ENCODE assay signal across 13 cellular contexts in genomic region chr21:28110074-28110473, GRCh38.
DNase-seq lines count a peak whose midpoint lies in the region; ATAC-seq and TF ChIP-seq lines count a peak whose summit lies in the region.
"Had no signal": no experiment of that assay in that cellular context is flagged by ENCODE, and none has a peak within 500 bp of the region (broad histone marks: within the 10 kb centered on the region; RNA-seq: fewer than 3 reads in every experiment).

No MANE protein-coding gene starts in this region.

- intact Hi-C loops in left ventricle myocardium inferior (cut with micrococcal nuclease) (no loop called here), right cardiac atrium (cut with DNase I) (no loop called here)

- H3K27ac Mint-ChIP-seq in mesothelial cell of epicardium = peak overlapping the region; percentile 80
- H3K27ac Mint-ChIP-seq: CD4-positive, CD25-positive, alpha-beta regulatory T cell had no signal

- H3K79me2 ChIP-seq in smooth muscle cell (ENCODE audit: low read depth) = no peaks in the 10 kb centered on the region

- no peaks in the 10 kb centered on the region for H4K20me1 ChIP-seq in smooth muscle cell (ENCODE audit: low read depth)
- H4K20me1 ChIP-seq: BLaER1 treated with 17β-estradiol and CSF1 and Interleukin-3, amounts not matched to agents 10 nM and 100 nM had no signal

- DNase-seq in left ventricle myocardium inferior (no peak), right cardiac atrium (no peak), mesothelial cell of epicardium (ENCODE audit: low spot score in 2 of 2, unreplicated experiment in 2 of 2) (no peak), smooth muscle cell (lab: John Stamatoyannopoulos, UW; ENCODE audit: unreplicated experiment) (no peak), KG1 (lab: John Stamatoyannopoulos, UW) (no peak), T-helper 9 cell (no peak), DMS53 (lab: John Stamatoyannopoulos, UW) (no peak)
- DNase-seq: 8988T; AML-193; CD4-positive, CD25-positive, alpha-beta regulatory T cell; GM23248; H7 had no signal

- peaks cover 5% of the 10 kb centered on the region for H3F3A ChIP-seq in smooth muscle cell (ENCODE audit: low read depth)

- H3K27me3 ChIP-seq in left ventricle myocardium inferior (ENCODE audit: low read depth) (no peaks in the 10 kb centered on the region), right cardiac atrium (ENCODE audit: control insufficient read depth, insufficient read depth) (no peaks in the 10 kb centered on the region), smooth muscle cell (ENCODE audit: low read depth) (no peaks in the 10 kb centered on the region)
- H3K27me3 ChIP-seq: BLaER1 treated with 17β-estradiol and CSF1 and Interleukin-3, amounts not matched to agents 10 nM and 100 nM had no signal

- H3K4me3 ChIP-seq in left ventricle myocardium inferior (no peak overlapping the region), right cardiac atrium (ENCODE audit: low read length) (no peak overlapping the region), smooth muscle cell (no peak overlapping the region)
- H3K4me3 ChIP-seq: BLaER1 treated with 17β-estradiol and CSF1 and Interleukin-3, amounts not matched to agents 10 nM and 100 nM; GM23248 had no signal

- peaks cover 52% of the 10 kb centered on the region for H3K4me1 Mint-ChIP-seq in mesothelial cell of epicardium
- H3K4me1 Mint-ChIP-seq: CD4-positive, CD25-positive, alpha-beta regulatory T cell had no signal

- peaks cover 11% of the 10 kb centered on the region for H3K36me3 Mint-ChIP-seq in mesothelial cell of epicardium
- H3K36me3 Mint-ChIP-seq: CD4-positive, CD25-positive, alpha-beta regulatory T cell had no signal

- ATAC-seq in right cardiac atrium = no peak

- H3K4me1 ChIP-seq in left ventricle myocardium inferior = peaks cover 18% of the 10 kb centered on the region
- H3K4me1 ChIP-seq in right cardiac atrium (ENCODE audit: control insufficient read depth, insufficient read depth, low read length) = peaks cover 3% of the 10 kb centered on the region
- peaks cover 4% of the 10 kb centered on the region for H3K4me1 ChIP-seq in smooth muscle cell (ENCODE audit: low read depth)
- H3K4me1 ChIP-seq: BLaER1 treated with 17β-estradiol and CSF1 and Interleukin-3, amounts not matched to agents 10 nM and 100 nM had no signal

- no peak overlapping the region for H3K4me3 Mint-ChIP-seq in mesothelial cell of epicardium
- H3K4me3 Mint-ChIP-seq: CD4-positive, CD25-positive, alpha-beta regulatory T cell had no signal

- H3K27me3 Mint-ChIP-seq in mesothelial cell of epicardium (ENCODE audit: low read depth) = no peaks in the 10 kb centered on the region

- H3K4me2 ChIP-seq in smooth muscle cell = no peak overlapping the region
- H3K4me2 ChIP-seq: BLaER1 treated with 17β-estradiol and CSF1 and Interleukin-3, amounts not matched to agents 10 nM and 100 nM had no signal

- H3K9me3 Mint-ChIP-seq in mesothelial cell of epicardium = peaks cover 8% of the 10 kb centered on the region

- peak overlapping the region; percentile 84 for H3K27ac ChIP-seq in left ventricle myocardium inferior (replicated peaks)
- H3K27ac ChIP-seq in right cardiac atrium (ENCODE audit: low read length) = no peak overlapping the region
- H3K27ac ChIP-seq in smooth muscle cell (ENCODE audit: low read depth) = peak overlapping the region; percentile 28
- H3K27ac ChIP-seq: BLaER1 treated with 17β-estradiol and CSF1 and Interleukin-3, amounts not matched to agents 10 nM and 100 nM; GM23248 had no signal

- no peak overlapping the region for H3K9ac ChIP-seq in smooth muscle cell (ENCODE audit: low read depth)
- H3K9ac ChIP-seq: BLaER1 treated with 17β-estradiol and CSF1 and Interleukin-3, amounts not matched to agents 10 nM and 100 nM; GM23248 had no signal

- H3K9me3 ChIP-seq in left ventricle myocardium inferior (replicated peaks) (peaks cover 7% of the 10 kb centered on the region), right cardiac atrium (ENCODE audit: control insufficient read depth, low read length) (no peaks in the 10 kb centered on the region), smooth muscle cell (replicated peaks; ENCODE audit: low read depth) (no peaks in the 10 kb centered on the region)
- H3K9me3 ChIP-seq: BLaER1 treated with 17β-estradiol and CSF1 and Interleukin-3, amounts not matched to agents 10 nM and 100 nM had no signal

- TF ChIP-seq CTCF in left ventricle myocardium inferior (IDR thresholded peaks at IDR 0.05; ENCODE audit: borderline replicate concordance) (no peak), mesothelial cell of epicardium (IDR thresholded peaks at IDR 0.05; ENCODE audit: unreplicated experiment) (no peak), smooth muscle cell (IDR thresholded peaks at IDR 0.05; ENCODE audit: borderline replicate concordance, insufficient read depth, poor library complexity, severe bottlenecking) (no peak)

- H3K36me3 ChIP-seq in left ventricle myocardium inferior (no peaks in the 10 kb centered on the region), smooth muscle cell (ENCODE audit: low read depth) (no peaks in the 10 kb centered on the region)
- H3K36me3 ChIP-seq: BLaER1 treated with 17β-estradiol and CSF1 and Interleukin-3, amounts not matched to agents 10 nM and 100 nM had no signal

- 94% methylated on average over 1 of the region's 1 CpG for WGBS in right cardiac atrium
- 100% methylated on average over 1 of the region's 1 CpG for WGBS in smooth muscle cell (ENCODE audit: low lambda C conversion rate)

- no peak overlapping the region for H2AFZ ChIP-seq in smooth muscle cell (ENCODE audit: low read depth)
- H2AFZ ChIP-seq: GM23248 had no signal
